Comparison of ENCODE assay signal across 21 cellular contexts in the genomic region with DNA sequence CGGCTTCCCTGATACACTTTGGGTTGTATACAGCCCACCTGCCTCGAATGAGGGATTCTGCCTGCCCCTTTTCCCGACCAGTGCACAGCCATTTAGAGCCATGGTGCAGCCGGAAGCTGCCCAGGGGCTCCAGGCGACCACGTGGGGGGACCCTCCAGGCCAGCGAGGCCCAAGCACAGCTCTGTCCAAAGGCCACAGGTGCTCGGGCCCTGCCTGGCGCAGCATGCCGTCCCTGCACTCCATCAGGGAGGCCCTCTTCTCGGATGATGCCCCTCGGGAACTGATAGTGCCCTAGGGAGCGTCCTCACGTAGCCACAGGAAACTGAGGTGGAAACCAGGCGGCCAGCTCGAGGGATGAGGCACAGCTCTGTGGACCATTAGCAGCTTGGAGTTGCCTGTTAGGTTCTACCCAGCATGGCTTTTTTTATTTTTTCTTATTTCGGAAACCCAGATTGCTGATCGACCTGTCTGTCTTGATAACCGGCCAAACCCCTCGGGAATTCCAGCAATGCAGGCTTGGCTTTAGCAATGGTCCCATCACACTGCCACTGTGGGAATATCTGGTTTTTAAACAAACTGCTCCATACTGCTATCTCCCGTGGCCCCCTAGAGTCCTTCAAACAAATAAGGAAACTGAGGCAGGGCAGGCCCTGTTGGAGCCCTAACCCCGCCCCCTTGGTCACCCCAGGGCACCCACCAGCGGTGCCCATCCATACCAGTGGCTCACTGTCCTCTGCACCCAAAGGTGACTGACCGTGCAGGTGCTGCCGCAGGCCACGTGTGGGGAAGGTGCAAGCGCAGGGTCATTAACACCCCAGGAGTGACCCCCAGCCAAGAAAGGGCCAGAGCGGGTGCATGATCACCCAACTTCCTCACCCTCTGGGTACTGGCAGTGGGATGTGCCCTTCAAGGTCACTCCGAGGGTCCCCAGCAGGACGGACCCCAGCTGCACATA. TPM values are rescaled to one million over a fixed set of nuclear protein-coding genes. Genes with fewer than 3 reads are reported as not detected.
"Had no signal": no experiment of that assay in that cellular context is flagged by ENCODE, and none has a peak within 500 bp of the region (broad histone marks: within the 10 kb centered on the region; RNA-seq: fewer than 3 reads in every experiment).

No MANE protein-coding gene starts in this region.

- H3K9ac ChIP-seq: parathyroid adenoma had no signal

- H2AFZ ChIP-seq: parathyroid adenoma had no signal

- DNase-seq: activated CD4-positive, alpha-beta T cell treated with anti-CD3 and anti-CD28 coated beads, Interleukin-2, amount 10 ng/mL, durations not matched to agents 7 days and 5 days; activated CD8-positive, alpha-beta memory T cell treated with anti-CD3 and anti-CD28 coated beads, Interleukin-2, amount 50 U/mL, for 48 hours; activated gamma-delta T cell treated with Interleukin-2 at 50 U/mL for 16 hours; activated T-cell treated with anti-CD3 and anti-CD28 coated beads, Interleukin-2, amount 50 U/mL, for 72 hours; hypothalamus; kidney glomerular epithelial cell; midbrain; stimulated activated CD4-positive, alpha-beta T cell treated with anti-CD3 and anti-CD28 coated beads, Interleukin-15, amount 100 ng/mL, for 24 hours; stimulated activated CD4-positive, alpha-beta T cell treated with anti-CD3 and anti-CD28 coated beads, Interleukin-4, amount 100 ng/mL, for 24 hours; stimulated activated naive CD4-positive, alpha-beta T cell; transverse colon had no signal

- FAIRE-seq: colon, endometrium, TTC549 had no signal

- H3K9me3 ChIP-seq: transverse colon, vagina had no signal

- H3K4me3 ChIP-seq: cardiac muscle cell, skin epidermis, transverse colon, vagina had no signal

- H3K79me2 ChIP-seq: parathyroid adenoma had no signal

- H3K27me3 ChIP-seq: vagina had no signal

- H3K36me3 ChIP-seq: cardiac muscle cell, transverse colon, vagina had no signal

- ATAC-seq: activated T-cell treated with anti-CD3 and anti-CD28 coated beads, Interleukin-2, amount 50 U/mL, for 72 hours had no signal

- H3K27ac ChIP-seq: cardiac muscle cell, parathyroid adenoma, skin epidermis, transverse colon, vagina had no signal

RNA-seq across cellular contexts. Expression of a gene that starts 8.0 kb away (rescaled TPM):
- total RNA-seq: activated CD4-positive, alpha-beta T cell treated with anti-CD3 and anti-CD28 coated beads, Interleukin-2, amount 10 ng/mL, durations not matched to agents 7 days and 5 days; activated T-cell treated with anti-CD3 and anti-CD28 coated beads, Interleukin-2, amount 50 U/mL, for 72 hours; lung microvascular endothelial cell; neural crest cell; T-helper 2 cell treated with Interferon-gamma antibody and Interleukin-4, amounts not matched to agents 100 ng/mL and 5 ng/mL, for 36 hours had no signal
